12 cellular contexts compared by ENCODE assay signal in genomic region chr22:26134654-26135330, GRCh38. TPM values are rescaled to one million over a fixed set of nuclear protein-coding genes. Genes with fewer than 3 reads are reported as not detected.
DNase-seq lines count a peak whose midpoint lies in the region; ATAC-seq and TF ChIP-seq lines count a peak whose summit lies in the region.
"Had no signal": no experiment of that assay in that cellular context is flagged by ENCODE, and none has a peak within 500 bp of the region (broad histone marks: within the 10 kb centered on the region; RNA-seq: fewer than 3 reads in every experiment).

No MANE protein-coding gene starts in this region.

- H3K9ac ChIP-seq in KMS-11 (no peak overlapping the region), smooth muscle cell (ENCODE audit: low read depth) (no peak overlapping the region)
- H3K9ac ChIP-seq: BLaER1 had no signal

- peaks cover 3% of the 10 kb centered on the region for H3K27me3 Mint-ChIP-seq in activated naive CD8-positive, alpha-beta T cell treated with anti-CD3 and anti-CD28 coated beads, Interleukin-2, amount 50 U/mL, for 24 hours
- peaks cover 9% of the 10 kb centered on the region for H3K27me3 Mint-ChIP-seq in activated naive CD8-positive, alpha-beta T cell treated with anti-CD3 and anti-CD28 coated beads for 36 hours

- H3K36me3 ChIP-seq in KMS-11 (ENCODE audit: insufficient read depth), result no peaks in the 10 kb centered on the region
- no peaks in the 10 kb centered on the region for H3K36me3 ChIP-seq in smooth muscle cell (ENCODE audit: low read depth)
- H3K36me3 ChIP-seq: BLaER1 had no signal

- TF ChIP-seq CTCF in KMS-11 (conservative IDR thresholded peaks at IDR 0.05; ENCODE audit: low read depth, low read length), result peak; percentile 50; the same call in 1 of the 2 replicates
- peak; percentile 10 for TF ChIP-seq CTCF in astrocyte of the spinal cord (IDR thresholded peaks at IDR 0.05; ENCODE audit: low read depth, low read length)
- TF ChIP-seq CTCF in smooth muscle cell (IDR thresholded peaks at IDR 0.05; ENCODE audit: borderline replicate concordance, insufficient read depth, poor library complexity, severe bottlenecking), result peak; percentile 32

- no peaks in the 10 kb centered on the region for H3K9me3 ChIP-seq in smooth muscle cell (replicated peaks; ENCODE audit: low read depth)
- H3K9me3 ChIP-seq: BLaER1 had no signal

- H4K20me1 ChIP-seq in KMS-11 (ENCODE audit: insufficient read depth) (no peaks in the 10 kb centered on the region), smooth muscle cell (ENCODE audit: low read depth) (no peaks in the 10 kb centered on the region)
- H4K20me1 ChIP-seq: BLaER1 had no signal

- no peak overlapping the region for H2AFZ ChIP-seq in KMS-11 (ENCODE audit: low read depth)
- no peak overlapping the region for H2AFZ ChIP-seq in smooth muscle cell (ENCODE audit: low read depth)

- WGBS in smooth muscle cell (ENCODE audit: low lambda C conversion rate), result 87% methylated on average over 7 of the region's 7 CpGs

- no peak overlapping the region for H3K4me3 ChIP-seq in KMS-11 (IDR thresholded peaks at IDR 0.05; ENCODE audit: insufficient read depth, low read depth, low read length)
- no peak overlapping the region for H3K4me3 ChIP-seq in astrocyte of the spinal cord (ENCODE audit: low read depth, low read length)
- H3K4me3 ChIP-seq in smooth muscle cell, result no peak overlapping the region
- H3K4me3 ChIP-seq: BLaER1 had no signal

- H3K79me2 ChIP-seq in KMS-11 (ENCODE audit: insufficient read depth, low read depth), result no peaks in the 10 kb centered on the region
- no peaks in the 10 kb centered on the region for H3K79me2 ChIP-seq in smooth muscle cell (ENCODE audit: low read depth)

- in situ Hi-C loops in astrocyte of the spinal cord (cut with HindIII; ENCODE audit: low sequenced_read_pairs), result no loop called here

- no peak overlapping the region for H3K27ac ChIP-seq in KMS-11
- H3K27ac ChIP-seq in smooth muscle cell (ENCODE audit: low read depth), result no peak overlapping the region
- H3K27ac ChIP-seq: BLaER1 had no signal

- H3K4me3 Mint-ChIP-seq in activated naive CD8-positive, alpha-beta T cell treated with anti-CD3 and anti-CD28 coated beads, Interleukin-2, amount 50 U/mL, for 24 hours, result no peak overlapping the region
- H3K4me3 Mint-ChIP-seq in activated naive CD8-positive, alpha-beta T cell treated with anti-CD3 and anti-CD28 coated beads for 36 hours, result no peak overlapping the region
- H3K4me3 Mint-ChIP-seq: activated T-helper 1 cell treated with anti-CD3 and anti-CD28 coated beads, Interleukin-12 subunit alpha, Interleukin-12 subunit beta, Interleukin-2, Interleukin-4 antibody, amounts not matched to agents 30 ng/mL and 10 ng/mL and 1 ng/mL, durations not matched to agents 14 hours and 24 hours and 36 hours; naive thymus-derived CD8-positive, alpha-beta T cell had no signal

- H3K4me2 ChIP-seq in KMS-11 (no peak overlapping the region), smooth muscle cell (no peak overlapping the region)
- H3K4me2 ChIP-seq: BLaER1 had no signal

- H3F3A ChIP-seq in smooth muscle cell (ENCODE audit: low read depth), result no peaks in the 10 kb centered on the region

- H3K4me1 ChIP-seq in KMS-11 (ENCODE audit: low read depth, poor library complexity, severe bottlenecking) (no peaks in the 10 kb centered on the region), smooth muscle cell (ENCODE audit: low read depth) (peaks cover 3% of the 10 kb centered on the region)
- H3K4me1 ChIP-seq: BLaER1 had no signal

- DNase-seq in activated naive CD8-positive, alpha-beta T cell treated with anti-CD3 and anti-CD28 coated beads, Interleukin-2, amount 50 U/mL, for 24 hours, result peak; percentile 6
- no peak for DNase-seq in activated naive CD8-positive, alpha-beta T cell treated with anti-CD3 and anti-CD28 coated beads for 36 hours
- DNase-seq in astrocyte of the spinal cord (ENCODE audit: low read depth, low spot score) (no peak), smooth muscle cell (lab: John Stamatoyannopoulos, UW; ENCODE audit: unreplicated experiment) (no peak), NCI-H187 treated with DMSO at 0.1 percent for 48 hours (lab: John Stamatoyannopoulos, UW) (no peak), NCI-H1105 (lab: John Stamatoyannopoulos, UW) (no peak), NCI-H1092 (lab: John Stamatoyannopoulos, UW) (no peak)
- DNase-seq: naive thymus-derived CD8-positive, alpha-beta T cell; small intestine had no signal

- no peaks in the 10 kb centered on the region for H3K4me1 Mint-ChIP-seq in activated naive CD8-positive, alpha-beta T cell treated with anti-CD3 and anti-CD28 coated beads, Interleukin-2, amount 50 U/mL, for 24 hours
- no peaks in the 10 kb centered on the region for H3K4me1 Mint-ChIP-seq in activated naive CD8-positive, alpha-beta T cell treated with anti-CD3 and anti-CD28 coated beads for 36 hours
- H3K4me1 Mint-ChIP-seq: naive thymus-derived CD8-positive, alpha-beta T cell had no signal

- no peak for ATAC-seq in activated naive CD8-positive, alpha-beta T cell treated with anti-CD3 and anti-CD28 coated beads, Interleukin-2, amount 50 U/mL, for 24 hours
- ATAC-seq: naive thymus-derived CD8-positive, alpha-beta T cell had no signal

- H3K27me3 ChIP-seq in KMS-11 (ENCODE audit: insufficient read depth, low read depth) (no peaks in the 10 kb centered on the region), smooth muscle cell (ENCODE audit: low read depth) (peaks cover 12% of the 10 kb centered on the region)
- H3K27me3 ChIP-seq: BLaER1 had no signal

- no peak overlapping the region for H3K27ac Mint-ChIP-seq in activated naive CD8-positive, alpha-beta T cell treated with anti-CD3 and anti-CD28 coated beads, Interleukin-2, amount 50 U/mL, for 24 hours
- no peak overlapping the region for H3K27ac Mint-ChIP-seq in activated naive CD8-positive, alpha-beta T cell treated with anti-CD3 and anti-CD28 coated beads for 36 hours
- H3K27ac Mint-ChIP-seq: activated T-helper 1 cell treated with anti-CD3 and anti-CD28 coated beads, Interleukin-12 subunit alpha, Interleukin-12 subunit beta, Interleukin-2, Interleukin-4 antibody, amounts not matched to agents 30 ng/mL and 10 ng/mL and 1 ng/mL, durations not matched to agents 14 hours and 24 hours and 36 hours; naive thymus-derived CD8-positive, alpha-beta T cell had no signal

- no peaks in the 10 kb centered on the region for H3K36me3 Mint-ChIP-seq in activated naive CD8-positive, alpha-beta T cell treated with anti-CD3 and anti-CD28 coated beads, Interleukin-2, amount 50 U/mL, for 24 hours (ENCODE audit: low read depth)
- H3K36me3 Mint-ChIP-seq in activated naive CD8-positive, alpha-beta T cell treated with anti-CD3 and anti-CD28 coated beads for 36 hours, result no peaks in the 10 kb centered on the region
- H3K36me3 Mint-ChIP-seq: naive thymus-derived CD8-positive, alpha-beta T cell had no signal

- no peaks in the 10 kb centered on the region for H3K9me3 Mint-ChIP-seq in activated naive CD8-positive, alpha-beta T cell treated with anti-CD3 and anti-CD28 coated beads, Interleukin-2, amount 50 U/mL, for 24 hours
- H3K9me3 Mint-ChIP-seq in activated naive CD8-positive, alpha-beta T cell treated with anti-CD3 and anti-CD28 coated beads for 36 hours, result no peaks in the 10 kb centered on the region
- H3K9me3 Mint-ChIP-seq: activated T-helper 1 cell treated with anti-CD3 and anti-CD28 coated beads, Interleukin-12 subunit alpha, Interleukin-12 subunit beta, Interleukin-2, Interleukin-4 antibody, amounts not matched to agents 30 ng/mL and 10 ng/mL and 1 ng/mL, durations not matched to agents 14 hours and 24 hours and 36 hours; naive thymus-derived CD8-positive, alpha-beta T cell had no signal

RNA-seq across cellular contexts. Expression of gene SEZ6L, which starts 34.5 kb away (rescaled TPM):
- not detected for total RNA-seq in activated naive CD8-positive, alpha-beta T cell treated with anti-CD3 and anti-CD28 coated beads for 36 hours
- 1.8 and 2.1 TPM in 2 replicates for total RNA-seq in smooth muscle cell
- 1.5 and 2.1 TPM in 2 replicates for polyA plus RNA-seq in smooth muscle cell
- total RNA-seq: activated T-helper 1 cell treated with anti-CD3 and anti-CD28 coated beads, Interleukin-12 subunit alpha, Interleukin-12 subunit beta, Interleukin-2, Interleukin-4 antibody, amounts not matched to agents 30 ng/mL and 10 ng/mL and 1 ng/mL, durations not matched to agents 14 hours and 24 hours and 36 hours; naive thymus-derived CD8-positive, alpha-beta T cell had no signal
